8 cellular contexts compared by ENCODE assay signal in the genomic region with DNA sequence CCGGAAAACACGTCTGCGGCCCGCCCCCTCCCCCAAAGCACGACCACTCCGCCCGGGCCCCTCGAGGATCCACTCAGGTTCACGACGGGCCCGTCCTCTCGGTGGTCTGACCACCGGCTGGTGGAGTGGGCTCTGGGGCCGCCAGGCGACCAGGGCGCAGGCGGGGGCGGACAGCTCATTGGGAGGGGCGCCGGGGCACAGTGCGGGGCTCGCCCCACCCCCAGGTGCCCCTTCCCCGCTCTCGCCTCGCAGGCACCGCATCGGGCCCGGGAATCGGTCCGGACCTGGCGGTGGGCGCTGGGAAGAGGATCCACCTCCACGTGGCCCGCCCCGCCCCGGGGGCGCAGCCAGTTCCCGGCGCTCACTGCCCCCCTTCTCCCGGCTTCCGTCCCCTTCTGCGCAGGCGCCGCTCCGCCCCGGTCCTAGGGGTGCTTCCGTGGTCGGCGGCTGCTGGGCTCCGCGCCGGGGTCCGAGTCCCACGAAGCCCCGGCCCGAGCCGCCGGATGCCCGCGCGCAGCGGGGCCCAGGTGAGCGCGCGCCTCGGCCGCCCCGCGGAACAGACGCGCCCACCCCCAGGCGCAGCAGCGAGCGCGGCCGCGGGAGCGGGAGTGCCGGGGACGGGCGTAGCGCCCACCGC. TPM values are rescaled to one million over a fixed set of nuclear protein-coding genes. Genes with fewer than 3 reads are reported as not detected.
DNase-seq lines count a peak whose midpoint lies in the region; ATAC-seq and TF ChIP-seq lines count a peak whose summit lies in the region.

A gene with protein sequence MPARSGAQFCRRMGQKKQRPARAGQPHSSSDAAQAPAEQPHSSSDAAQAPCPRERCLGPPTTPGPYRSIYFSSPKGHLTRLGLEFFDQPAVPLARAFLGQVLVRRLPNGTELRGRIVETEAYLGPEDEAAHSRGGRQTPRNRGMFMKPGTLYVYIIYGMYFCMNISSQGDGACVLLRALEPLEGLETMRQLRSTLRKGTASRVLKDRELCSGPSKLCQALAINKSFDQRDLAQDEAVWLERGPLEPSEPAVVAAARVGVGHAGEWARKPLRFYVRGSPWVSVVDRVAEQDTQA (plus strand): TSS at position 419 of the 637 bp plus-strand sequence. CDS start 85 bp downstream, at position 504.

- H3K36me3 Mint-ChIP-seq in activated CD4-positive, alpha-beta T cell treated with anti-CD3 and anti-CD28 coated beads, Interleukin-2, amount 10 ng/mL, durations not matched to agents 24 days and 14 days (ENCODE audit: low read depth), result peaks cover 13% of the 10 kb centered on the region

- no peaks in the 10 kb centered on the region for H3K9me3 Mint-ChIP-seq in activated CD4-positive, alpha-beta T cell treated with anti-CD3 and anti-CD28 coated beads, Interleukin-2, amount 10 ng/mL, durations not matched to agents 24 days and 14 days

- DNase-seq in NCI-H2107 treated with DMSO at 0.1 percent for 48 hours (lab: John Stamatoyannopoulos, UW; ENCODE audit: unreplicated experiment) (peak; percentile 39), NCI-H2107 (lab: John Stamatoyannopoulos, UW) (no peak), NCI-H345 treated with DMSO at 0.1 percent for 48 hours (lab: John Stamatoyannopoulos, UW; ENCODE audit: unreplicated experiment) (peak; percentile 35), coronary artery (ENCODE audit: low spot score) (peak; percentile 92), left lobe of liver (ENCODE audit: low spot score) (peak; percentile 88)
- DNase-seq in activated CD4-positive, alpha-beta T cell treated with anti-CD3 and anti-CD28 coated beads, Interleukin-2, amount 10 ng/mL, durations not matched to agents 24 days and 14 days, result peak; percentile 97
- peak; percentile 75 for DNase-seq in stimulated activated CD4-positive, alpha-beta T cell treated with anti-CD3 and anti-CD28 coated beads, Interleukin-2, amount 100 ng/mL, for 4 hours (ENCODE audit: low read depth)

- H3K27ac ChIP-seq in coronary artery, result peak within 1 kb of the TSS; percentile 99 to 100

- peak within 1 kb of the TSS; percentile 93 for H3K4me3 Mint-ChIP-seq in activated CD4-positive, alpha-beta T cell treated with anti-CD3 and anti-CD28 coated beads, Interleukin-2, amount 10 ng/mL, durations not matched to agents 24 days and 14 days

- H3K27ac Mint-ChIP-seq in activated CD4-positive, alpha-beta T cell treated with anti-CD3 and anti-CD28 coated beads, Interleukin-2, amount 10 ng/mL, durations not matched to agents 24 days and 14 days, result peak within 1 kb of the TSS; percentile 85

- intact Hi-C loops in activated CD4-positive, alpha-beta T cell treated with anti-CD3 and anti-CD28 coated beads, Interleukin-2, amount 10 ng/mL, durations not matched to agents 24 days and 14 days (cut with micrococcal nuclease), result no loop called here

- TF ChIP-seq CTCF in coronary artery (IDR thresholded peaks at IDR 0.05), result no peak

- H3K27me3 Mint-ChIP-seq in activated CD4-positive, alpha-beta T cell treated with anti-CD3 and anti-CD28 coated beads, Interleukin-2, amount 10 ng/mL, durations not matched to agents 24 days and 14 days, result peaks cover 16% of the 10 kb centered on the region

- peaks cover 28% of the 10 kb centered on the region for H3K4me1 Mint-ChIP-seq in activated CD4-positive, alpha-beta T cell treated with anti-CD3 and anti-CD28 coated beads, Interleukin-2, amount 10 ng/mL, durations not matched to agents 24 days and 14 days

- peak within 1 kb of the TSS; percentile 89 for H3K4me3 ChIP-seq in coronary artery

- ATAC-seq in HG02981 (IDR thresholded peaks at IDR 0.05; ENCODE audit: unreplicated experiment), result peak; percentile 68
- ATAC-seq in left lobe of liver, result peak; percentile 81

RNA-seq across cellular contexts. Expression of the gene that starts here (rescaled TPM):
- 68.4 and 72.6 TPM in 2 replicates for total RNA-seq in activated CD4-positive, alpha-beta T cell treated with anti-CD3 and anti-CD28 coated beads, Interleukin-2, amount 10 ng/mL, durations not matched to agents 24 days and 14 days
- 28.0 TPM for total RNA-seq in left lobe of liver
